10 cellular contexts compared by ENCODE assay signal in the genomic region with DNA sequence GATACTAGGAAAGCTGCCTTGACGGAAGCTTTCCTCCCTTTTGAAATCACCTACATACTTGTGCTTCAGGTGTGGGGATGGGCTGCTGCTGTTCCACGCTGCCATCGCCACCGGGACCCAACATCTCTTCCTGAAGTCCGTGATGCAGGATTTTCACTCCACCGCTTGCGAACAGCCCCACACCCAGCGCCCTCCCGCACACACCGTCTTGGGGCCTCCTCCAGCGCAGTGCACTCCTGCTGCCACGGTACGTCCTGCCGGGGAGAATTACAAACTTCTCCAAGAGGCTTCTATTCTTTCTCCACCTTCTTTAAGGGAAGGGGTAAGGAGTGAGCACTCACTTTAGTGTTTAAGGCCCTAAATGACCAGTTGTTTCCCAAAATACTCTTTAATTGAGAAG. TPM values are rescaled to one million over a fixed set of nuclear protein-coding genes. Genes with fewer than 3 reads are reported as not detected.
"Had no signal": no experiment of that assay in that cellular context is flagged by ENCODE, and none has a peak within 500 bp of the region (broad histone marks: within the 10 kb centered on the region; RNA-seq: fewer than 3 reads in every experiment).

No MANE protein-coding gene starts in this region.

- H3K27ac Mint-ChIP-seq: H9, HFFc6 had no signal

- H3K27ac ChIP-seq: GM23248 had no signal

- H3K4me3 Mint-ChIP-seq: H9, HFFc6 had no signal

- DNase-seq: GM23248, GOT3, H7, H9, HCEC 1CT, HFFc6 had no signal

- H3K9me3 Mint-ChIP-seq: H9, HFFc6 had no signal

- H3K9me3 ChIP-seq: HAP-1 had no signal

- ATAC-seq: HCT116 had no signal

- H3K9ac ChIP-seq: GM23248 had no signal

- H3K4me1 ChIP-seq: HAP-1 had no signal

- FAIRE-seq: H54 had no signal

- H3K4me3 ChIP-seq: GM23248, HAP-1 had no signal

- H2AFZ ChIP-seq: GM23248 had no signal

- H3K36me3 ChIP-seq: HAP-1 had no signal

RNA-seq across cellular contexts. Expression of gene HRH4, which starts 58.2 kb away (rescaled TPM):
- total RNA-seq: GM23248, H1, H7, H9, HFFc6 had no signal
- polyA plus RNA-seq: GM23248 had no signal
